In the genomic region with DNA sequence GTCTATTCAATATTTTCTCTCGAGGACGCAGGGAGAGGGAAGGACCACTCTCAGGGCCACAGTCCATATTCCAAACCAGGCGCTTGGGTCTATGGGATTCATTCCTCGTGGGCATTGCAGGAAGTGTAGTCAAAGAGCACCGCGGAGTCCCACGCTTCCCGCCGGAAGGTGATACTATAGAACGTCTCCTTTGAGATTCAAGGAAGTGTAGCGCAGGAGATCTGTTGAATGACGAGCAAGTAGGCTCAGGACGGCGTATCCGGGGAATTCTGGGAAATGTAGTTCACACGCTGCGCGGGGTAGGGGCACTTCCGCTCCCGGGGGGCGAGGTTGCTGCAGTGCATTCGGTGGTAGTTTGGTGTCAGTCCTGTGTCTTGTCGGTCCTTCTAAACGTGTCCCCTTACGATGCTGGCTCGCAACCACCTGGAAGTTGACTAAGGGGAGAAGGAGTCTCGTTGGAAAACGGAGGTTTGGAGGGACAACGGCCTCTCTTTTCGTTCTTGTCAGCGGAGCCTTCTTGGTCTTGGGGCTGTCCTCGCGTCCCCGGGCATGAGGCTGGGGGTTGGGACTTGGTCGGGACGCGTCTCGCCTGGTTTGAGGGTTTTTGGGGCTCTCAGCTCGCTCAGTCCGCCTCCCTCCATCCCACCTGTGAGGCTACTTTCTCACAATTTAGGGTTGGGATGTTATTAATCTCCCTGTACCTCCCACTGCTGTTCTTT, we compare ENCODE assay signal across 8 cellular contexts. TPM values are rescaled to one million over a fixed set of nuclear protein-coding genes. Genes with fewer than 3 reads are reported as not detected.
DNase-seq lines count a peak whose midpoint lies in the region; ATAC-seq and TF ChIP-seq lines count a peak whose summit lies in the region.

Gene ZNF284, plus strand, starts transcription at position 336 of the 719 bp plus-strand sequence. CDS start 4,231 bp downstream, outside the sequence.

- peak; percentile 99 to 100 for ATAC-seq in right cardiac atrium
- peak; percentile 99 to 100 (median 100) for ATAC-seq in psoas muscle

- H3K9me3 ChIP-seq in right cardiac atrium (ENCODE audit: control insufficient read depth, low read length) (no peaks in the 10 kb centered on the region), psoas muscle (peaks cover 55% of the 10 kb centered on the region), uterus (peaks cover 0 to 5% of the 10 kb centered on the region in 2 donors)

- H3K27ac ChIP-seq in right cardiac atrium (ENCODE audit: low read length) (peak within 1 kb of the TSS; percentile 46), psoas muscle (peak within 1 kb of the TSS; percentile 63), uterus (peak within 1 kb of the TSS; percentile 49 to 59)

- H3K27me3 ChIP-seq in right cardiac atrium (ENCODE audit: control insufficient read depth, insufficient read depth) = no peaks in the 10 kb centered on the region
- no peaks in the 10 kb centered on the region for H3K27me3 ChIP-seq in psoas muscle (ENCODE audit: insufficient read depth in 3 of 3, low read length in 2 of 3)
- no peaks in the 10 kb centered on the region for H3K27me3 ChIP-seq in uterus

- under 1% methylated on average over 40 of the region's 40 CpGs for WGBS in right cardiac atrium
- WGBS in psoas muscle, 3 donors = 1% methylated on average over 40 of the region's 40 CpGs

- H3K4me3 ChIP-seq in HFF-Myc (replicated peaks; ENCODE audit: low read depth, low read length) (peak within 1 kb of the TSS; percentile 61), right cardiac atrium (ENCODE audit: low read length) (peak within 1 kb of the TSS; percentile 76), psoas muscle (peak within 1 kb of the TSS; percentile 85), uterus (peak within 1 kb of the TSS; percentile 44 to 58)

- DNase-seq in GM03348 (ENCODE audit: low spot score) (peak; percentile 91), HFF-Myc (ENCODE audit: extremely low read depth, low read depth) (peak; percentile 85), NCI-H1417 treated with DMSO at 0.1 percent for 48 hours (lab: John Stamatoyannopoulos, UW) (peak; percentile 23), T-helper 2 cell (peak; percentile 38 to 88 (median 76)), anterior cingulate cortex (lab: John Stamatoyannopoulos, UW) (peak in 57 of 58 donors; percentile 34 to 96 (median 85)), right cardiac atrium (peak; percentile 87 to 90 (median 90)), psoas muscle (peak; percentile 85 to 91), uterus (peak; percentile 83 to 87)

- no peak for TF ChIP-seq POLR2A in uterus (IDR thresholded peaks at IDR 0.05)

- H3K4me1 ChIP-seq in right cardiac atrium (ENCODE audit: control insufficient read depth, insufficient read depth, low read length) = no peaks in the 10 kb centered on the region
- peaks cover 10% of the 10 kb centered on the region for H3K4me1 ChIP-seq in psoas muscle
- H3K4me1 ChIP-seq in uterus = no peaks in the 10 kb centered on the region

- no peak for TF ChIP-seq CTCF in HFF-Myc (IDR thresholded peaks at IDR 0.05; ENCODE audit: low read depth, low read length, missing control alignments)
- TF ChIP-seq CTCF in psoas muscle (IDR thresholded peaks at IDR 0.05) = no peak
- TF ChIP-seq CTCF in uterus (IDR thresholded peaks at IDR 0.05) = peak in 1 of 4 experiments; percentile 9

- intact Hi-C loops in right cardiac atrium (cut with DNase I) (no loop called here), psoas muscle (cut with DNase I) (loop anchor here in 1 of 2 donors (2.0 kb wide), 1 partner anchor 23 kb away; the partner anchor contains the start of gene ZNF224), uterus (cut with DNase I; ENCODE audit: low total_unique reads) (no loop called here)

- H3K36me3 ChIP-seq in psoas muscle (ENCODE audit: insufficient read depth in 1 of 2, low read depth in 1 of 2) = peaks cover under 1 to 26% of the 10 kb centered on the region in 2 donors
- H3K36me3 ChIP-seq in uterus = no peaks in the 10 kb centered on the region

RNA-seq across cellular contexts. Expression of gene ZNF284, which starts in this region (rescaled TPM):
- total RNA-seq in right cardiac atrium = 1 to 10 TPM; 2.0 to 2.7 (median 2.4) TPM
- 1.00 TPM for polyA plus RNA-seq in right cardiac atrium
- 1 to 10 TPM in 2 of 4 donors, under 1 TPM in 2; 0.66 to 1.1 (median 0.91) TPM for total RNA-seq in psoas muscle
- polyA plus RNA-seq in psoas muscle = under 1 TPM; 0.32 to 0.82 (median 0.40) TPM
- total RNA-seq in uterus = 1 to 10 TPM in 2 of 4 donors, under 1 TPM in 2; under 0.01 to 6.3 (median 1.8) TPM

Comparison
In these comparisons a context has a peak if more than half of its experiments do, and no peak if none do; other contexts are left out.
1. Peak in every context shown above with its lines: DNase-seq, ATAC-seq, H3K4me3 ChIP-seq and H3K27ac ChIP-seq.
2. DNase-seq: peak in every context shown above with its lines; median percentile 91 in GM03348; 90 in right cardiac atrium; 88 in psoas muscle; 85 in HFF-Myc; 85 in anterior cingulate cortex; 85 in uterus; 76 in T-helper 2 cell; 23 in NCI-H1417 treated with DMSO at 0.1 percent for 48 hours.